ENCODE assay signal across 8 cellular contexts in genomic region chr7:132318338-132319318, GRCh38.
DNase-seq lines count a peak whose midpoint lies in the region; ATAC-seq and TF ChIP-seq lines count a peak whose summit lies in the region.

No MANE protein-coding gene starts in this region.

- H3K27me3 ChIP-seq in adipocyte (replicated peaks; ENCODE audit: control insufficient read depth, insufficient read depth, low read length), result no peaks in the 10 kb centered on the region

- peak; percentile 94 for ATAC-seq in HG02852 (IDR thresholded peaks at IDR 0.05; ENCODE audit: unreplicated experiment)
- peak; percentile 76 to 91 (median 84) for ATAC-seq in T-cell (replicated peaks in 1 of 4)
- ATAC-seq in left cardiac atrium, result peak; percentile 89 to 91
- no peak for ATAC-seq in HG02571 (IDR thresholded peaks at IDR 0.05; ENCODE audit: unreplicated experiment)

- POLR2A ChIA-PET in T-cell (lab: Charles Lee), result interaction anchor here in 1 of 2 donors (1.0 kb wide), 1 partner anchor 262 kb away, joined by 3 read pairs; no protein-coding TSS in a partner anchor

- H3K9ac ChIP-seq in adipocyte (ENCODE audit: low read length), result peak overlapping the region; percentile 70

- H3K4me1 ChIP-seq in adipocyte (ENCODE audit: control insufficient read depth, insufficient read depth, low read length), result peaks cover 24% of the 10 kb centered on the region

- H3K27ac Mint-ChIP-seq in T-cell, result no peak overlapping the region

- H3K36me3 Mint-ChIP-seq in T-cell, result no peaks in the 10 kb centered on the region

- H3K4me1 Mint-ChIP-seq in T-cell, result peaks cover 8 to 14% (median 11%) of the 10 kb centered on the region in 3 donors

- CTCF ChIA-PET in T-cell (lab: Charles Lee), result interaction anchor here (0.7 to 1.8 kb wide), 8 partner anchors 9 to 1823 kb away, joined by 3 to 35 read pairs (median 4); no protein-coding TSS in a partner anchor

- no peaks in the 10 kb centered on the region for H3K9me3 ChIP-seq in adipocyte (ENCODE audit: control insufficient read depth, low read length)

- DNase-seq in NCI-H146 (lab: John Stamatoyannopoulos, UW) (peak; percentile 62), T-cell (peak; percentile 46 to 78 (median 65)), adipocyte (ENCODE audit: low read depth) (peak; percentile 91), left cardiac atrium (peak; percentile 88), pulmonary artery endothelial cell (ENCODE audit: low read depth, low spot score) (peak; percentile 76)

- no peaks in the 10 kb centered on the region for H3K36me3 ChIP-seq in adipocyte (ENCODE audit: control insufficient read depth, insufficient read depth, low read length, severe bottlenecking)

- H3K4me3 Mint-ChIP-seq in T-cell, result peak overlapping the region; percentile 0 to 50 (median 0)

- TF ChIP-seq CTCF in GM12873 (IDR thresholded peaks at IDR 0.05; ENCODE audit: insufficient read depth, low read depth, low read length, missing control alignments), result peak; percentile 92

- H3K4me3 ChIP-seq in adipocyte (ENCODE audit: low read length), result peak overlapping the region; percentile 18

- H3K9me3 Mint-ChIP-seq in T-cell, result peaks cover 0 to 5% (median 0%) of the 10 kb centered on the region in 3 donors

- intact Hi-C loops in left cardiac atrium (cut with DNase I), result loop anchor here (2.0 to 5.0 kb wide), 3 partner anchors 184 to 262 kb away; partner anchors contain the start of gene PLXNA4 (in 1 of the 2)

- H3K27me3 Mint-ChIP-seq in T-cell, result peaks cover 31 to 40% of the 10 kb centered on the region in 2 donors
